16 cellular contexts compared by ENCODE assay signal in genomic region chr14:87231336-87232026, GRCh38.
"Had no signal": no experiment of that assay in that cellular context is flagged by ENCODE, and none has a peak within 500 bp of the region (broad histone marks: within the 10 kb centered on the region; RNA-seq: fewer than 3 reads in every experiment).

No MANE protein-coding gene starts in this region.

- H3K79me2 ChIP-seq: hepatocyte had no signal

- H3K4me1 ChIP-seq: psoas muscle, tibial nerve, vagina had no signal

- H3K4me3 ChIP-seq: hepatocyte, psoas muscle, tibial nerve, vagina had no signal

- H3K36me3 ChIP-seq: tibial nerve, vagina had no signal

- H2AFZ ChIP-seq: hepatocyte had no signal

- H3K27me3 ChIP-seq: hepatocyte, tibial nerve, vagina had no signal

- H3K27ac ChIP-seq: hepatocyte, psoas muscle, tibial nerve, vagina had no signal

- H3K4me2 ChIP-seq: hepatocyte had no signal

- H3K9me3 ChIP-seq: psoas muscle, tibial nerve, vagina had no signal

- DNase-seq: activated CD4-positive, alpha-beta memory T cell treated with anti-CD3 and anti-CD28 coated beads for 36 hours; activated gamma-delta T cell treated with Interleukin-2 at 50 U/mL for 16 hours; activated naive CD8-positive, alpha-beta T cell treated with anti-CD3 and anti-CD28 coated beads, Interleukin-2, amount 10 ng/mL, durations not matched to agents 7 days and 5 days; activated T-cell treated with anti-CD3 and anti-CD28 coated beads, Interleukin-2, amount 50 U/mL, for 48 hours; anterior cingulate cortex; nucleus accumbens; psoas muscle; stimulated activated CD4-positive, alpha-beta T cell treated with anti-CD3 and anti-CD28 coated beads, Interleukin-2, amount 100 ng/mL, for 24 hours; stimulated activated naive B cell treated with anti-CD40 and anti-IgM and Interleukin-4, amounts not matched to agents 10 μg/mL and 1 μg/mL and 100 μg/mL, for 72 hours; T1000 had no signal

- FAIRE-seq: colon had no signal

- ATAC-seq: natural killer cell treated with Interleukin-12 subunit alpha and Interleukin-12 subunit beta and Interleukin-15 and Interleukin-18, amount 100 ng/mL, for 72 hours; psoas muscle; sciatic nerve; stimulated activated naive B cell treated with anti-CD40 and anti-IgM and Interleukin-4, amounts not matched to agents 10 μg/mL and 1 μg/mL and 100 μg/mL, for 72 hours had no signal
